In genomic region chr11:10913996-10914514, GRCh38 we compare ENCODE assay signal across 29 cellular contexts.
"Had no signal": no experiment of that assay in that cellular context is flagged by ENCODE, and none has a peak within 500 bp of the region (broad histone marks: within the 10 kb centered on the region; RNA-seq: fewer than 3 reads in every experiment).

No MANE protein-coding gene starts in this region.

- H3K4me3 Mint-ChIP-seq: activated CD4-positive, alpha-beta memory T cell treated with anti-CD3 and anti-CD28 coated beads for 36 hours; activated CD4-positive, alpha-beta T cell treated with anti-CD3 and anti-CD28 coated beads, Interleukin-2, amount 10 ng/mL, durations not matched to agents 24 days and 14 days; activated naive CD4-positive, alpha-beta T cell treated with anti-CD3 and anti-CD28 coated beads, Interleukin-2, amount 10 ng/mL, durations not matched to agents 7 days and 5 days; activated naive CD8-positive, alpha-beta T cell treated with anti-CD3 and anti-CD28 coated beads, Interleukin-2, amount 10 ng/mL, durations not matched to agents 7 days and 5 days; activated T-cell treated with anti-CD3 and anti-CD28 coated beads, Interleukin-2, amount 50 U/mL, for 24 hours; endodermal cell; mesothelial cell of epicardium; naive B cell; neural crest cell; stimulated activated effector memory CD8-positive, alpha-beta T cell treated with anti-CD3 and anti-CD28 coated beads, Interleukin-12 subunit alpha, Interleukin-12 subunit beta, amount 100 ng/mL, for 72 hours; stimulated activated naive CD8-positive, alpha-beta T cell treated with anti-CD3 and anti-CD28 coated beads, Interleukin-15, Interleukin-2, amounts not matched to agents 100 ng/mL and 50 ng/mL, for 24 hours; type B pancreatic cell had no signal

- ATAC-seq: gastroesophageal sphincter; left colon; pancreas; sciatic nerve; stimulated activated effector memory CD8-positive, alpha-beta T cell treated with anti-CD3 and anti-CD28 coated beads, Interleukin-12 subunit alpha, Interleukin-12 subunit beta, amount 100 ng/mL, for 72 hours had no signal

- H3K27me3 Mint-ChIP-seq: activated CD4-positive, alpha-beta memory T cell treated with anti-CD3 and anti-CD28 coated beads for 36 hours; activated T-cell treated with anti-CD3 and anti-CD28 coated beads, Interleukin-2, amount 50 U/mL, for 24 hours; type B pancreatic cell had no signal

- H3K4me1 Mint-ChIP-seq: activated CD4-positive, alpha-beta T cell treated with anti-CD3 and anti-CD28 coated beads, Interleukin-2, amount 10 ng/mL, durations not matched to agents 24 days and 14 days; activated naive CD4-positive, alpha-beta T cell treated with anti-CD3 and anti-CD28 coated beads, Interleukin-2, amount 10 ng/mL, durations not matched to agents 7 days and 5 days; naive B cell had no signal

- H3K27ac Mint-ChIP-seq: activated CD4-positive, alpha-beta memory T cell treated with anti-CD3 and anti-CD28 coated beads for 36 hours; activated CD4-positive, alpha-beta T cell treated with anti-CD3 and anti-CD28 coated beads, Interleukin-2, amount 10 ng/mL, durations not matched to agents 24 days and 14 days; activated naive CD4-positive, alpha-beta T cell treated with anti-CD3 and anti-CD28 coated beads, Interleukin-2, amount 10 ng/mL, durations not matched to agents 7 days and 5 days; activated naive CD8-positive, alpha-beta T cell treated with anti-CD3 and anti-CD28 coated beads, Interleukin-2, amount 10 ng/mL, durations not matched to agents 7 days and 5 days; activated T-cell treated with anti-CD3 and anti-CD28 coated beads, Interleukin-2, amount 50 U/mL, for 24 hours; endodermal cell; mesothelial cell of epicardium; stimulated activated effector memory CD8-positive, alpha-beta T cell treated with anti-CD3 and anti-CD28 coated beads, Interleukin-12 subunit alpha, Interleukin-12 subunit beta, amount 100 ng/mL, for 72 hours; stimulated activated naive CD8-positive, alpha-beta T cell treated with anti-CD3 and anti-CD28 coated beads, Interleukin-15, Interleukin-2, amounts not matched to agents 100 ng/mL and 50 ng/mL, for 24 hours; type B pancreatic cell had no signal

- H3K36me3 Mint-ChIP-seq: activated naive CD4-positive, alpha-beta T cell treated with anti-CD3 and anti-CD28 coated beads, Interleukin-2, amount 10 ng/mL, durations not matched to agents 7 days and 5 days; naive B cell; stimulated activated effector memory CD8-positive, alpha-beta T cell treated with anti-CD3 and anti-CD28 coated beads, Interleukin-12 subunit alpha, Interleukin-12 subunit beta, amount 100 ng/mL, for 72 hours; type B pancreatic cell had no signal

- DNase-seq: activated CD4-positive, alpha-beta memory T cell treated with anti-CD3 and anti-CD28 coated beads for 36 hours; activated CD4-positive, alpha-beta T cell treated with anti-CD3 and anti-CD28 coated beads, Interleukin-2, amount 10 ng/mL, durations not matched to agents 24 days and 14 days; activated CD4-positive, CD25-positive, alpha-beta regulatory T cell treated with anti-CD3 and anti-CD28 coated beads, Interleukin-2, amount 50 U/mL, for 72 hours; activated CD8-positive, alpha-beta memory T cell treated with anti-CD3 and anti-CD28 coated beads, Interleukin-2, amount 50 U/mL, for 48 hours; activated gamma-delta T cell; activated naive CD4-positive, alpha-beta T cell treated with anti-CD3 and anti-CD28 coated beads, Interleukin-2, amount 10 ng/mL, durations not matched to agents 7 days and 5 days; activated naive CD8-positive, alpha-beta T cell treated with anti-CD3 and anti-CD28 coated beads, Interleukin-2, amount 10 ng/mL, durations not matched to agents 7 days and 5 days; activated T-cell treated with anti-CD3 and anti-CD28 coated beads, Interleukin-2, amount 50 U/mL, for 24 hours; amygdala; central memory CD4-positive, alpha-beta T cell; endodermal cell; hippocampal formation; left colon; mammary epithelial cell; naive B cell; nucleus accumbens; pancreas; retina; stimulated activated CD4-positive, alpha-beta T cell treated with anti-CD3 and anti-CD28 coated beads, Interleukin-4, amount 100 ng/mL, for 24 hours; substantia nigra; T-helper 2 cell; uterus had no signal
